Comparison of ENCODE assay signal across 19 cellular contexts in the genomic region with DNA sequence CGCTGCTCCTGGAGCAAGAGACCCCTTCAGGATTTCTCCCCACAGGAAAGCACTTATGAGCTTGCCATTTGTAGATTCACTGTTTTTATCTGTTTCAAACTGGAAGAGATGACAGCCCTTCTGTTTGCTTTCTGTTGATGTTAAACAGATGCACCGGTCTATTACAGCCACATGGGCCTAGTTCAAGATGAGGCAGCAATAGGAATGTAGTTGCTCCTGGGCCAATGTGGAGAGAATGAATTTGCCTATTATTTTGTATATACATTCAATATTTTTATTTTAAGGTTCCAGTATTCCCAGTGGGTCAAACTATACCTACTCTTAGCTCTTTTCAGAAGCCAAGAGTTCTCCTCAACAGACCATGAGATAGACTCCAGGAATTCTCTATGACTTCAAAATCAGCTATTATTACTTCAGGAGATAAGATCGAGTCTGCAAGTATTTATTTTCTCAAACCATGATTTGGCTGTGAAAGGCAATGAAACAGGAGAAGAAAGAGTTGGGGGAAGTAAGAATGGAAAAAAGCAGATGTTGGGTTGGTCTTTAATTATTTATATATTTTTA.
A peak's percentile ranks its signal among the peaks of the same experiment; 100 is the strongest.
DNase-seq lines count a peak whose midpoint lies in the region; ATAC-seq and TF ChIP-seq lines count a peak whose summit lies in the region.
"Had no signal": no experiment of that assay in that cellular context is flagged by ENCODE, and none has a peak within 500 bp of the region (broad histone marks: within the 10 kb centered on the region; RNA-seq: fewer than 3 reads in every experiment).

No MANE protein-coding gene starts in this region.

- no peak overlapping the region for H3K27ac ChIP-seq in heart right ventricle
- peak overlapping the region in 3 of 4 donors; percentile 15 to 70 (median 56) for H3K27ac ChIP-seq in sigmoid colon
- no peak overlapping the region for H3K27ac ChIP-seq in esophagus squamous epithelium
- H3K27ac ChIP-seq: ovary, PC-9 had no signal

- intact Hi-C loops in heart right ventricle (cut with DNase I): loop anchor here in 6 of 10 donors (5.0 to 10.0 kb wide), 5 partner anchors 67 to 1079 kb away; no protein-coding TSS in a partner anchor
- intact Hi-C loops in sigmoid colon (cut with DNase I): loop anchor here (5.0 to 10.0 kb wide), 3 partner anchors 914 to 1997 kb away; partner anchors contain the start of gene TLE1
- intact Hi-C loops in esophagus squamous epithelium (cut with DNase I): no loop called here

- no peak overlapping the region for H3K4me3 ChIP-seq in heart right ventricle
- no peak overlapping the region for H3K4me3 ChIP-seq in sigmoid colon
- no peak overlapping the region for H3K4me3 ChIP-seq in esophagus squamous epithelium
- H3K4me3 ChIP-seq: ovary, PC-9 had no signal

- H3K9me3 ChIP-seq in heart right ventricle: no peaks in the 10 kb centered on the region
- no peaks in the 10 kb centered on the region for H3K9me3 ChIP-seq in sigmoid colon
- H3K9me3 ChIP-seq in esophagus squamous epithelium: no peaks in the 10 kb centered on the region
- H3K9me3 ChIP-seq: ovary had no signal

- TF ChIP-seq EP300 in sigmoid colon (IDR thresholded peaks at IDR 0.05): peak in 1 of 4 donors; percentile 35

- TF ChIP-seq CTCF in heart right ventricle (IDR thresholded peaks at IDR 0.05): no peak
- TF ChIP-seq CTCF in sigmoid colon (IDR thresholded peaks at IDR 0.05): no peak
- no peak for TF ChIP-seq CTCF in esophagus squamous epithelium (IDR thresholded peaks at IDR 0.05)

- DNase-seq in NCI-H2029 treated with DMSO at 0.1 percent for 48 hours (lab: John Stamatoyannopoulos, UW) (peak; percentile 57), NCI-H2029 (lab: John Stamatoyannopoulos, UW) (no peak), SK-N-DZ (ENCODE audit: low spot score) (peak; percentile 96), heart right ventricle (no peak), sigmoid colon (no peak), esophagus squamous epithelium (lab: John Stamatoyannopoulos, UW) (no peak)
- DNase-seq: activated CD4-positive, alpha-beta memory T cell treated with anti-CD3 and anti-CD28 coated beads for 36 hours; COR-L47; effector CD4-positive, alpha-beta T cell; foreskin melanocyte; GF-D8; KBM-7; NCI-H446 treated with DMSO at 0.1 percent for 48 hours; ovary; PC-9; stimulated activated CD4-positive, alpha-beta T cell treated with anti-CD3 and anti-CD28 coated beads, Interleukin-15, amount 100 ng/mL, for 24 hours had no signal

- peaks cover 0 to 58% (median 16%) of the 10 kb centered on the region in 9 donors for H3K4me1 ChIP-seq in heart right ventricle
- peaks cover 0 to 69% (median 50%) of the 10 kb centered on the region in 4 donors for H3K4me1 ChIP-seq in sigmoid colon
- H3K4me1 ChIP-seq in esophagus squamous epithelium: peaks cover 0 to 8% (median 0%) of the 10 kb centered on the region in 3 donors

- 31 to 37% methylated on average over 3 of the region's 3 CpGs for WGBS in heart right ventricle, 2 donors
- WGBS in sigmoid colon, 2 donors: 65 to 69% methylated on average over 3 of the region's 3 CpGs
- WGBS in esophagus squamous epithelium, 2 donors: 74 to 83% methylated on average over 3 of the region's 3 CpGs

- H3K36me3 ChIP-seq in heart right ventricle: no peaks in the 10 kb centered on the region
- H3K36me3 ChIP-seq in sigmoid colon: no peaks in the 10 kb centered on the region
- H3K36me3 ChIP-seq in esophagus squamous epithelium: no peaks in the 10 kb centered on the region
- H3K36me3 ChIP-seq: ovary had no signal

- ATAC-seq in heart right ventricle: peak in 6 of 8 donors; percentile 52 to 72 (median 61)
- ATAC-seq in GM19463 (IDR thresholded peaks at IDR 0.05; ENCODE audit: unreplicated experiment): no peak
- ATAC-seq in GM21515 (IDR thresholded peaks at IDR 0.05; ENCODE audit: unreplicated experiment): no peak
- ATAC-seq: activated T-helper 17 cell treated with anti-CD3 and anti-CD28 coated beads, Interleukin-2, amount 50 U/mL, for 72 hours had no signal

- H3K27me3 ChIP-seq in heart right ventricle (peaks cover 0 to 6% (median 0%) of the 10 kb centered on the region in 7 donors), sigmoid colon (no peaks in the 10 kb centered on the region), esophagus squamous epithelium (no peaks in the 10 kb centered on the region)
- H3K27me3 ChIP-seq: ovary had no signal

- no peak for TF ChIP-seq POLR2A in sigmoid colon (IDR thresholded peaks at IDR 0.05)
- no peak for TF ChIP-seq POLR2A in esophagus squamous epithelium (IDR thresholded peaks at IDR 0.05)

Comparison
In these comparisons a context has a peak if more than half of its experiments do, and no peak if none do; other contexts are left out.
1. DNase-seq: peak in NCI-H2029 treated with DMSO at 0.1 percent for 48 hours (single experiment) and SK-N-DZ (single experiment); none in NCI-H2029 (single experiment), heart right ventricle (0 of 2), sigmoid colon (single experiment) and esophagus squamous epithelium (single experiment).
2. ATAC-seq: peak in heart right ventricle (6 of 8); none in GM19463 (single experiment) and GM21515 (single experiment).
3. H3K27ac ChIP-seq: peak in sigmoid colon (3 of 4); none in heart right ventricle (0 of 10) and esophagus squamous epithelium (0 of 4).